ENCODE assay signal across 8 cellular contexts in the genomic region with DNA sequence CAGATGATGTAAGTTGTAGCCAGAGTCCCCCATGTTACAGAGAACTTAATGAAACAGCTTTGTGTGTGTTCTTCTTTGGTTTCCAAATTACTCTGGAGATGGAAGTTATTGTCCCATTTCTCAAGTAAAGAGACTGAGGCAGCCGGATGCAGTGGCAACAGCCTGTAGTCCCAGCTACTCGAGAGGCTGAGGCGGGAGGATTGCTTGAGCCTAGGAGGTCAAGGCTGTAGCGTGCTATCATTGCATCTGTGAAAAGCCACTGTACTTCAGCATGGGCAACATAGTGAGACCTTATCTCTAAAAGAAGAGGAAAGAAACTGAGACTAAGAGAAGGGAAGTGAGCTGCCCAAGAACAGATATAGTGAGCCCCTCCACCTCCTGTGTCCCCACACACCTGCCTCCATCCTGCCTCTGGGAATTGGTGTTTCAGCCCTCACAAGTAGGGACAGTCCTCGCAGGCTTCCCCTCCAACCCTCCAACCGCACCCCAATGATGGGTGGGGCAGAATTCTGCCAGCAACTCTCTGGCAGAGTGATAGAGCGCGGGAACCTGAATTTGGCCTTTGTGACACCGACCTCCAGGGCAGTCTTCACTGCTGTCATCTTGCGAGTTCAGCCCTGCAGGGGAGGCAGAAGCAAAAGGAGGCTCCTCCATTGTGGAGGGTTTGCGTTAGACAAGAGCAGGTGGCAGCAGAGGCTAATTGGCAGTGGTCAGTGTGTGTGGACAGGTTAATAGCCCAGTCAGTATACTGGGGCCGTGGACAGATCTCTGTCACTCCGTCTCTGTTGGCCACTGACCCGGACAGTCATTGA. TPM values are rescaled to one million over a fixed set of nuclear protein-coding genes. Genes with fewer than 3 reads are reported as not detected.
DNase-seq lines count a peak whose midpoint lies in the region; TF ChIP-seq lines count a peak whose summit lies in the region.

No MANE protein-coding gene starts in this region.

- H3K36me3 ChIP-seq in endodermal cell (ENCODE audit: control insufficient read depth, insufficient read depth, low read length) = peaks cover 5% of the 10 kb centered on the region

- H3K4me3 ChIP-seq in GM12864 (ENCODE audit: low read depth, low read length) = peak overlapping the region; percentile 97
- peak overlapping the region; percentile 77 for H3K4me3 ChIP-seq in endodermal cell (ENCODE audit: low read length)

- H3K27me3 Mint-ChIP-seq in endodermal cell (ENCODE audit: insufficient read depth) (no peaks in the 10 kb centered on the region), progenitor cell of endocrine pancreas (no peaks in the 10 kb centered on the region)

- H3K4me3 Mint-ChIP-seq in endodermal cell = peak overlapping the region; percentile 76
- H3K4me3 Mint-ChIP-seq in progenitor cell of endocrine pancreas (ENCODE audit: low read depth) = peak overlapping the region; percentile 76

- H3K9me3 Mint-ChIP-seq in endodermal cell (no peaks in the 10 kb centered on the region), progenitor cell of endocrine pancreas (ENCODE audit: low read depth) (no peaks in the 10 kb centered on the region)

- no peak overlapping the region for H3K27ac ChIP-seq in endodermal cell (ENCODE audit: low read depth, low read length)

- H3K9ac ChIP-seq in endodermal cell (ENCODE audit: extremely low read depth, low read length, poor library complexity, severe bottlenecking) = no peak overlapping the region

- no peaks in the 10 kb centered on the region for H3K27me3 ChIP-seq in endodermal cell (ENCODE audit: control insufficient read depth, insufficient read depth, low read length, poor library complexity, severe bottlenecking)

- H3K27ac Mint-ChIP-seq in endodermal cell = peak overlapping the region; percentile 39
- H3K27ac Mint-ChIP-seq in progenitor cell of endocrine pancreas = peak overlapping the region; percentile 77

- no peaks in the 10 kb centered on the region for H3K9me3 ChIP-seq in endodermal cell (ENCODE audit: control insufficient read depth, low read length)

- H3K36me3 Mint-ChIP-seq in endodermal cell (ENCODE audit: low read depth) = peaks cover 4% of the 10 kb centered on the region
- no peaks in the 10 kb centered on the region for H3K36me3 Mint-ChIP-seq in progenitor cell of endocrine pancreas (ENCODE audit: insufficient read depth)

- TF ChIP-seq CTCF in GM12864 (IDR thresholded peaks at IDR 0.05; ENCODE audit: low read depth, low read length, missing control alignments) (no peak), endodermal cell (conservative IDR thresholded peaks at IDR 0.05) (no peak), progenitor cell of endocrine pancreas (IDR thresholded peaks at IDR 0.05; ENCODE audit: unreplicated experiment) (no peak)

- WGBS in endodermal cell (ENCODE audit: insufficient coverage in 1 of 2, insufficient read length in 1 of 2), 2 experiments = 85 to 86% methylated on average over 11 to 14 of the region's 14 CpGs

- peaks cover 6% of the 10 kb centered on the region for H3K4me1 ChIP-seq in endodermal cell (ENCODE audit: control insufficient read depth, insufficient read depth, low read length)

- DNase-seq in GM12864 (ENCODE audit: low read depth) = no peak
- peak; percentile 30 for DNase-seq in OCI-M1 (lab: John Stamatoyannopoulos, UW)
- DNase-seq in endodermal cell = no peak
- DNase-seq in progenitor cell of endocrine pancreas (ENCODE audit: low spot score, unreplicated experiment) = no peak
- no peak for DNase-seq in NCI-H187 treated with DMSO at 0.1 percent for 48 hours (lab: John Stamatoyannopoulos, UW)
- DNase-seq in NCI-H1092 (lab: John Stamatoyannopoulos, UW) = no peak
- DNase-seq in SIG-M5 (lab: John Stamatoyannopoulos, UW) = no peak
- DNase-seq in NCI-H82 treated with DMSO at 0.1 percent for 48 hours (lab: John Stamatoyannopoulos, UW; ENCODE audit: unreplicated experiment) = no peak

- peaks cover 28% of the 10 kb centered on the region for H3K4me1 Mint-ChIP-seq in endodermal cell
- peaks cover 26% of the 10 kb centered on the region for H3K4me1 Mint-ChIP-seq in progenitor cell of endocrine pancreas (ENCODE audit: low read depth)

RNA-seq across cellular contexts. Expression of gene PDXP, which starts 1.6 kb away (rescaled TPM):
- total RNA-seq in endodermal cell (10 to 100 TPM; 23.5 to 29.3 TPM), progenitor cell of endocrine pancreas (16.8 and 17.7 TPM in 2 replicates)
- 40.4 TPM for polyA plus RNA-seq in endodermal cell (2013, experiment 1 of 2)
- polyA plus RNA-seq in endodermal cell (2013, experiment 2 of 2) = 40.7 TPM

RNA-seq across cellular contexts. Expression of gene LGALS1, which starts 15.3 kb away (rescaled TPM):
- 10 to 100 TPM; 10.4 to 16.0 TPM for total RNA-seq in endodermal cell
- polyA plus RNA-seq in endodermal cell (2013, experiment 1 of 2) = 126 TPM
- polyA plus RNA-seq in endodermal cell (2013, experiment 2 of 2) = 131 TPM
- 0.81 TPM in 1 of 2 replicates, not detected in the other for total RNA-seq in progenitor cell of endocrine pancreas

RNA-seq across cellular contexts. Expression of gene SH3BP1, which starts 20.6 kb away (rescaled TPM):
- total RNA-seq in endodermal cell = 10 to 100 TPM; 37.7 to 38.6 TPM
- 15.7 TPM for polyA plus RNA-seq in endodermal cell (2013, experiment 1 of 2)
- 14.3 TPM for polyA plus RNA-seq in endodermal cell (2013, experiment 2 of 2)
- total RNA-seq in progenitor cell of endocrine pancreas = 25.4 and 27.4 TPM in 2 replicates

RNA-seq across cellular contexts. Expression of gene NOL12, which starts 26.0 kb away (rescaled TPM):
- total RNA-seq in endodermal cell (10 to 100 TPM; 21.9 to 26.8 TPM), progenitor cell of endocrine pancreas (16.4 and 17.1 TPM in 2 replicates)
- 28.1 TPM for polyA plus RNA-seq in endodermal cell (2013, experiment 1 of 2)
- polyA plus RNA-seq in endodermal cell (2013, experiment 2 of 2) = 24.4 TPM

RNA-seq across cellular contexts. Expression of gene TRIOBP, which starts 36.7 kb away (rescaled TPM):
- 10 to 100 TPM; 74.7 to 82.2 TPM for total RNA-seq in endodermal cell
- 48.8 TPM for polyA plus RNA-seq in endodermal cell (2013, experiment 1 of 2)
- polyA plus RNA-seq in endodermal cell (2013, experiment 2 of 2) = 50.9 TPM
- 73.0 and 78.7 TPM in 2 replicates for total RNA-seq in progenitor cell of endocrine pancreas
